In the genomic region with DNA sequence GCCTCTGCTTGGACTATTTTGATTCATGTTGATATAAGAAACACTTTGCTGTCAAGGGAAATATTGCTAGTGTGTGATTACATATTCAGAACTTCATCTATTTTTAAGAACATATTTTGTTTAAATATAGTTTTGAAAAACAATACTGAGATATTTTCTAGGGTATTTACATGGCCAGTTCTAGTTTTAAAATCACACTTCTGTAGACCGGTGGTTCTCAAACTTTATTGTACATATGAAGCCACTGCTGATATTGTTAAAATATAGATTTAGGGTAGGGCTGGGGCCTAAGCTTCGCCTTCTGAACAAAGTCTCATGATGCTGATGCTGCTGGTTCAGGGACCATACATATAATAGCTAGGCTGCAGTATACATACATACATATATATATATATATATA, we compare ENCODE assay signal across 21 cellular contexts.
DNase-seq lines count a peak whose midpoint lies in the region; ATAC-seq and TF ChIP-seq lines count a peak whose summit lies in the region.
"Had no signal": no experiment of that assay in that cellular context is flagged by ENCODE, and none has a peak within 500 bp of the region (broad histone marks: within the 10 kb centered on the region; RNA-seq: fewer than 3 reads in every experiment).

No MANE protein-coding gene starts in this region.

- POLR2A ChIA-PET in WTC11 (lab: Charles Lee): no interaction called here

- H3K9me3 ChIP-seq in T-helper 17 cell (ENCODE audit: control insufficient read depth, low read length, poor library complexity, severe bottlenecking): no peaks in the 10 kb centered on the region
- H3K9me3 ChIP-seq: prostate gland, SJSA1, vagina had no signal

- H3K4me1 Mint-ChIP-seq in WTC11 (peaks cover 6% of the 10 kb centered on the region), T-helper 17 cell (no peaks in the 10 kb centered on the region)
- H3K4me1 Mint-ChIP-seq: natural killer cell had no signal

- H3K36me3 Mint-ChIP-seq in WTC11: no peaks in the 10 kb centered on the region
- H3K36me3 Mint-ChIP-seq in T-helper 17 cell (ENCODE audit: low read depth): no peaks in the 10 kb centered on the region
- H3K36me3 Mint-ChIP-seq: natural killer cell had no signal

- H3K27ac Mint-ChIP-seq in WTC11 (no peak overlapping the region), T-helper 17 cell (no peak overlapping the region)
- H3K27ac Mint-ChIP-seq: natural killer cell had no signal

- peak; percentile 72 for ATAC-seq in GM18498 (IDR thresholded peaks at IDR 0.05; ENCODE audit: unreplicated experiment)
- peak; percentile 48 for ATAC-seq in GM19397 (IDR thresholded peaks at IDR 0.05; ENCODE audit: unreplicated experiment)
- ATAC-seq in HG02763 (IDR thresholded peaks at IDR 0.05; ENCODE audit: unreplicated experiment): peak; percentile 59
- peak; percentile 44 for ATAC-seq in HG03521 (IDR thresholded peaks at IDR 0.05; ENCODE audit: unreplicated experiment)
- ATAC-seq in WTC11: no peak
- ATAC-seq in T-helper 17 cell: no peak
- ATAC-seq: K562, natural killer cell had no signal

- CTCF ChIA-PET in WTC11 (lab: Charles Lee): interaction anchor here (1.8 kb wide), 1 partner anchor 330 kb away, joined by 5 read pairs; no protein-coding TSS in a partner anchor

- TF ChIP-seq CTCF in WTC11 (IDR thresholded peaks at IDR 0.05): no peak

- no peak overlapping the region for H3K4me3 Mint-ChIP-seq in WTC11
- no peak overlapping the region for H3K4me3 Mint-ChIP-seq in T-helper 17 cell
- H3K4me3 Mint-ChIP-seq: natural killer cell had no signal

- H3K9me3 Mint-ChIP-seq in WTC11: no peaks in the 10 kb centered on the region

- DNase-seq in amniotic stem cell (lab: John Stamatoyannopoulos, UW) (no peak), SK-N-DZ (ENCODE audit: low spot score) (no peak), WTC11 (ENCODE audit: low spot score) (no peak), T-helper 17 cell (no peak)
- DNase-seq: activated CD4-positive, alpha-beta T cell treated with anti-CD3 and anti-CD28 coated beads for 48 hours; activated CD8-positive, alpha-beta memory T cell treated with anti-CD3 and anti-CD28 coated beads, Interleukin-2, amount 50 U/mL, for 48 hours; activated naive CD4-positive, alpha-beta T cell; brain microvascular endothelial cell; dermis blood vessel endothelial cell; erythroblast; natural killer cell; NCI-H2227 treated with DMSO at 0.1 percent for 48 hours; stimulated activated CD4-positive, alpha-beta T cell treated with anti-CD3 and anti-CD28 coated beads, Interleukin-12 subunit alpha, Interleukin-12 subunit beta, amount 100 ng/mL, for 4 hours had no signal

- H3K27me3 Mint-ChIP-seq in WTC11 (ENCODE audit: low read depth): no peaks in the 10 kb centered on the region
- no peaks in the 10 kb centered on the region for H3K27me3 Mint-ChIP-seq in T-helper 17 cell

TF ChIP-seq in WTC11, 78 proteins besides CTCF, POLR2A, EP300 and RAD21:
- TF ChIP-seq, protein P1, sequence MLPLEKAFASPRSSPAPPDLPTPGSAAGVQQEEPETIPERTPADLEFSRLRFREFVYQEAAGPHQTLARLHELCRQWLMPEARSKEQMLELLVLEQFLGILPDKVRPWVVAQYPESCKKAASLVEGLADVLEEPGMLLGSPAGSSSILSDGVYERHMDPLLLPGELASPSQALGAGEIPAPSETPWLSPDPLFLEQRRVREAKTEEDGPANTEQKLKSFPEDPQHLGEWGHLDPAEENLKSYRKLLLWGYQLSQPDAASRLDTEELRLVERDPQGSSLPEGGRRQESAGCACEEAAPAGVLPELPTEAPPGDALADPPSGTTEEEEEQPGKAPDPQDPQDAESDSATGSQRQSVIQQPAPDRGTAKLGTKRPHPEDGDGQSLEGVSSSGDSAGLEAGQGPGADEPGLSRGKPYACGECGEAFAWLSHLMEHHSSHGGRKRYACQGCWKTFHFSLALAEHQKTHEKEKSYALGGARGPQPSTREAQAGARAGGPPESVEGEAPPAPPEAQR (CRISPR knock-in tag; IDR thresholded peaks at IDR 0.05): no peak
- TF ChIP-seq TP53 (CRISPR knock-in tag; IDR thresholded peaks at IDR 0.05) (no peak), RELA (CRISPR knock-in tag; IDR thresholded peaks at IDR 0.05; ENCODE audit: borderline replicate concordance) (no peak), ZNF423 (CRISPR knock-in tag; IDR thresholded peaks at IDR 0.05) (no peak), FOXJ3 (CRISPR knock-in tag; IDR thresholded peaks at IDR 0.05; ENCODE audit: borderline replicate concordance) (no peak), SP1 (CRISPR knock-in tag; conservative IDR thresholded peaks at IDR 0.05) (no peak), CBFB (CRISPR knock-in tag; IDR thresholded peaks at IDR 0.05; ENCODE audit: low read depth) (no peak), ELF4 (CRISPR knock-in tag; IDR thresholded peaks at IDR 0.05; ENCODE audit: low read depth) (no peak), KAT7 (CRISPR knock-in tag; IDR thresholded peaks at IDR 0.05; ENCODE audit: borderline replicate concordance) (no peak)
- TF ChIP-seq, protein P2, sequence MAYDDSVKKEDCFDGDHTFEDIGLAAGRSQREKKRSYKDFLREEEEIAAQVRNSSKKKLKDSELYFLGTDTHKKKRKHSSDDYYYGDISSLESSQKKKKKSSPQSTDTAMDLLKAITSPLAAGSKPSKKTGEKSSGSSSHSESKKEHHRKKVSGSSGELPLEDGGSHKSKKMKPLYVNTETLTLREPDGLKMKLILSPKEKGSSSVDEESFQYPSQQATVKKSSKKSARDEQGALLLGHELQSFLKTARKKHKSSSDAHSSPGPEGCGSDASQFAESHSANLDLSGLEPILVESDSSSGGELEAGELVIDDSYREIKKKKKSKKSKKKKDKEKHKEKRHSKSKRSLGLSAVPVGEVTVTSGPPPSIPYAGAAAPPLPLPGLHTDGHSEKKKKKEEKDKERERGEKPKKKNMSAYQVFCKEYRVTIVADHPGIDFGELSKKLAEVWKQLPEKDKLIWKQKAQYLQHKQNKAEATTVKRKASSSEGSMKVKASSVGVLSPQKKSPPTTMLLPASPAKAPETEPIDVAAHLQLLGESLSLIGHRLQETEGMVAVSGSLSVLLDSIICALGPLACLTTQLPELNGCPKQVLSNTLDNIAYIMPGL (CRISPR knock-in tag; IDR thresholded peaks at IDR 0.05): no peak
- TF ChIP-seq, protein P3, sequence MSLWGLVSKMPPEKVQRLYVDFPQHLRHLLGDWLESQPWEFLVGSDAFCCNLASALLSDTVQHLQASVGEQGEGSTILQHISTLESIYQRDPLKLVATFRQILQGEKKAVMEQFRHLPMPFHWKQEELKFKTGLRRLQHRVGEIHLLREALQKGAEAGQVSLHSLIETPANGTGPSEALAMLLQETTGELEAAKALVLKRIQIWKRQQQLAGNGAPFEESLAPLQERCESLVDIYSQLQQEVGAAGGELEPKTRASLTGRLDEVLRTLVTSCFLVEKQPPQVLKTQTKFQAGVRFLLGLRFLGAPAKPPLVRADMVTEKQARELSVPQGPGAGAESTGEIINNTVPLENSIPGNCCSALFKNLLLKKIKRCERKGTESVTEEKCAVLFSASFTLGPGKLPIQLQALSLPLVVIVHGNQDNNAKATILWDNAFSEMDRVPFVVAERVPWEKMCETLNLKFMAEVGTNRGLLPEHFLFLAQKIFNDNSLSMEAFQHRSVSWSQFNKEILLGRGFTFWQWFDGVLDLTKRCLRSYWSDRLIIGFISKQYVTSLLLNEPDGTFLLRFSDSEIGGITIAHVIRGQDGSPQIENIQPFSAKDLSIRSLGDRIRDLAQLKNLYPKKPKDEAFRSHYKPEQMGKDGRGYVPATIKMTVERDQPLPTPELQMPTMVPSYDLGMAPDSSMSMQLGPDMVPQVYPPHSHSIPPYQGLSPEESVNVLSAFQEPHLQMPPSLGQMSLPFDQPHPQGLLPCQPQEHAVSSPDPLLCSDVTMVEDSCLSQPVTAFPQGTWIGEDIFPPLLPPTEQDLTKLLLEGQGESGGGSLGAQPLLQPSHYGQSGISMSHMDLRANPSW (CRISPR knock-in tag; conservative IDR thresholded peaks at IDR 0.05; ENCODE audit: low read depth): no peak
- TF ChIP-seq, protein P4, sequence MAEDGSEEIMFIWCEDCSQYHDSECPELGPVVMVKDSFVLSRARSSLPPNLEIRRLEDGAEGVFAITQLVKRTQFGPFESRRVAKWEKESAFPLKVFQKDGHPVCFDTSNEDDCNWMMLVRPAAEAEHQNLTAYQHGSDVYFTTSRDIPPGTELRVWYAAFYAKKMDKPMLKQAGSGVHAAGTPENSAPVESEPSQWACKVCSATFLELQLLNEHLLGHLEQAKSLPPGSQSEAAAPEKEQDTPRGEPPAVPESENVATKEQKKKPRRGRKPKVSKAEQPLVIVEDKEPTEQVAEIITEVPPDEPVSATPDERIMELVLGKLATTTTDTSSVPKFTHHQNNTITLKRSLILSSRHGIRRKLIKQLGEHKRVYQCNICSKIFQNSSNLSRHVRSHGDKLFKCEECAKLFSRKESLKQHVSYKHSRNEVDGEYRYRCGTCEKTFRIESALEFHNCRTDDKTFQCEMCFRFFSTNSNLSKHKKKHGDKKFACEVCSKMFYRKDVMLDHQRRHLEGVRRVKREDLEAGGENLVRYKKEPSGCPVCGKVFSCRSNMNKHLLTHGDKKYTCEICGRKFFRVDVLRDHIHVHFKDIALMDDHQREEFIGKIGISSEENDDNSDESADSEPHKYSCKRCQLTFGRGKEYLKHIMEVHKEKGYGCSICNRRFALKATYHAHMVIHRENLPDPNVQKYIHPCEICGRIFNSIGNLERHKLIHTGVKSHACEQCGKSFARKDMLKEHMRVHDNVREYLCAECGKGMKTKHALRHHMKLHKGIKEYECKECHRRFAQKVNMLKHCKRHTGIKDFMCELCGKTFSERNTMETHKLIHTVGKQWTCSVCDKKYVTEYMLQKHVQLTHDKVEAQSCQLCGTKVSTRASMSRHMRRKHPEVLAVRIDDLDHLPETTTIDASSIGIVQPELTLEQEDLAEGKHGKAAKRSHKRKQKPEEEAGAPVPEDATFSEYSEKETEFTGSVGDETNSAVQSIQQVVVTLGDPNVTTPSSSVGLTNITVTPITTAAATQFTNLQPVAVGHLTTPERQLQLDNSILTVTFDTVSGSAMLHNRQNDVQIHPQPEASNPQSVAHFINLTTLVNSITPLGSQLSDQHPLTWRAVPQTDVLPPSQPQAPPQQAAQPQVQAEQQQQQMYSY (CRISPR knock-in tag; IDR thresholded peaks at IDR 0.05): no peak
- TF ChIP-seq, protein P5, sequence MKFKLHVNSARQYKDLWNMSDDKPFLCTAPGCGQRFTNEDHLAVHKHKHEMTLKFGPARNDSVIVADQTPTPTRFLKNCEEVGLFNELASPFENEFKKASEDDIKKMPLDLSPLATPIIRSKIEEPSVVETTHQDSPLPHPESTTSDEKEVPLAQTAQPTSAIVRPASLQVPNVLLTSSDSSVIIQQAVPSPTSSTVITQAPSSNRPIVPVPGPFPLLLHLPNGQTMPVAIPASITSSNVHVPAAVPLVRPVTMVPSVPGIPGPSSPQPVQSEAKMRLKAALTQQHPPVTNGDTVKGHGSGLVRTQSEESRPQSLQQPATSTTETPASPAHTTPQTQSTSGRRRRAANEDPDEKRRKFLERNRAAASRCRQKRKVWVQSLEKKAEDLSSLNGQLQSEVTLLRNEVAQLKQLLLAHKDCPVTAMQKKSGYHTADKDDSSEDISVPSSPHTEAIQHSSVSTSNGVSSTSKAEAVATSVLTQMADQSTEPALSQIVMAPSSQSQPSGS (CRISPR knock-in tag; IDR thresholded peaks at IDR 0.05; ENCODE audit: borderline replicate concordance, low read depth): no peak

Comparison
In these comparisons a context has a peak if more than half of its experiments do, and no peak if none do; other contexts are left out.
1. ATAC-seq: peak in GM18498 (single experiment), GM19397 (single experiment), HG02763 (single experiment) and HG03521 (single experiment); none in WTC11 (single experiment) and T-helper 17 cell (single experiment).